In the genomic region with DNA sequence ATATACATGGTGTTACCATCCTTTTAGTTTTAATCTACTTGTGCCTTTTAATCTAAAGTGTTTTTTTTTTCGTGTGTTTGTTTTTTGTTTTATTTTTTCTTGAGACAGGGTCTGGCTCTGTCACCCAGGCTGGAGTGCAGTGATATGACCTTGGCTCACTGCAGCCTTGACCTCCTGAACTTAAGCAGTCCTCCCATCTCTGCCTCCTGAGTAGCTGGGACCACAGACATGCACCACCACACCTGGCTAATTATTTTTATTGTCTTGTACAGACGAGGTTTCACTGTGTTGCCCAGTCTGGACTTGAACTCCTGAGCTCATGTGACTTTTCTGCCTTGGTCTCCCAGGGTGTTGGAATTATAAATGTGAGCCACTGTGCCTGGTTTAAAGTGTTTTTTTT, we compare ENCODE assay signal across 16 cellular contexts. TPM values are rescaled to one million over a fixed set of nuclear protein-coding genes. Genes with fewer than 3 reads are reported as not detected.
DNase-seq lines count a peak whose midpoint lies in the region; ATAC-seq, FAIRE-seq and TF ChIP-seq lines count a peak whose summit lies in the region.
"Had no signal": no experiment of that assay in that cellular context is flagged by ENCODE, and none has a peak within 500 bp of the region (broad histone marks: within the 10 kb centered on the region; RNA-seq: fewer than 3 reads in every experiment).

No MANE protein-coding gene starts in this region.

- H3K9ac ChIP-seq in KMS-11 (no peak overlapping the region), smooth muscle cell (ENCODE audit: low read depth) (no peak overlapping the region)

- peaks cover 25% of the 10 kb centered on the region for H3K9me3 Mint-ChIP-seq in dendritic cell treated with granulocyte-macrophage colony-stimulating factor and Interleukin-4, amounts not matched to agents 40 ng/mL and 50 ng/mL, for 4 days
- H3K9me3 Mint-ChIP-seq in stimulated activated memory B cell treated with anti-CD40 and anti-IgM and Interleukin-4, amounts not matched to agents 10 μg/mL and 1 μg/mL and 100 μg/mL, for 72 hours = peaks cover 14% of the 10 kb centered on the region

- intact Hi-C loops in dendritic cell treated with granulocyte-macrophage colony-stimulating factor and Interleukin-4, amounts not matched to agents 40 ng/mL and 50 ng/mL, for 4 days (cut with micrococcal nuclease) = loop anchor here (5.0 kb wide), 1 partner anchor 33 kb away; no protein-coding TSS in a partner anchor
- intact Hi-C loops in ascending aorta (cut with DNase I) = no loop called here

- peaks cover 81% of the 10 kb centered on the region for H3K36me3 Mint-ChIP-seq in dendritic cell treated with granulocyte-macrophage colony-stimulating factor and Interleukin-4, amounts not matched to agents 40 ng/mL and 50 ng/mL, for 4 days (ENCODE audit: low read depth)
- H3K36me3 Mint-ChIP-seq in stimulated activated memory B cell treated with anti-CD40 and anti-IgM and Interleukin-4, amounts not matched to agents 10 μg/mL and 1 μg/mL and 100 μg/mL, for 72 hours = peaks cover 60% of the 10 kb centered on the region

- H3K27ac ChIP-seq in KMS-11 (peak overlapping the region; percentile 67), smooth muscle cell (ENCODE audit: low read depth) (no peak overlapping the region), ascending aorta (no peak overlapping the region), small intestine (ENCODE audit: low read depth in 1 of 2, low read length in 1 of 2) (no peak overlapping the region)
- H3K27ac ChIP-seq: C4-2B had no signal

- peaks cover 54% of the 10 kb centered on the region for H3K4me1 ChIP-seq in KMS-11 (ENCODE audit: low read depth, poor library complexity, severe bottlenecking)
- peaks cover 13% of the 10 kb centered on the region for H3K4me1 ChIP-seq in smooth muscle cell (ENCODE audit: low read depth)
- H3K4me1 ChIP-seq in ascending aorta = no peaks in the 10 kb centered on the region
- no peaks in the 10 kb centered on the region for H3K4me1 ChIP-seq in small intestine (ENCODE audit: control insufficient read depth in 2 of 2, insufficient read depth in 1 of 2, low read depth in 1 of 2, low read length in 1 of 2)

- no peaks in the 10 kb centered on the region for H3K27me3 Mint-ChIP-seq in dendritic cell treated with granulocyte-macrophage colony-stimulating factor and Interleukin-4, amounts not matched to agents 40 ng/mL and 50 ng/mL, for 4 days
- no peaks in the 10 kb centered on the region for H3K27me3 Mint-ChIP-seq in stimulated activated memory B cell treated with anti-CD40 and anti-IgM and Interleukin-4, amounts not matched to agents 10 μg/mL and 1 μg/mL and 100 μg/mL, for 72 hours
- H3K27me3 Mint-ChIP-seq: CD4-positive, alpha-beta T cell had no signal

- peaks cover 88% of the 10 kb centered on the region for H3K79me2 ChIP-seq in KMS-11 (ENCODE audit: insufficient read depth, low read depth)
- H3K79me2 ChIP-seq in smooth muscle cell (ENCODE audit: low read depth) = peaks cover 76% of the 10 kb centered on the region

- H3K36me3 ChIP-seq in KMS-11 (ENCODE audit: insufficient read depth) = no peaks in the 10 kb centered on the region
- H3K36me3 ChIP-seq in smooth muscle cell (ENCODE audit: low read depth) = no peaks in the 10 kb centered on the region
- no peaks in the 10 kb centered on the region for H3K36me3 ChIP-seq in ascending aorta
- H3K36me3 ChIP-seq in small intestine (ENCODE audit: control insufficient read depth in 2 of 2, insufficient read depth in 2 of 2, low read length in 2 of 2) = no peaks in the 10 kb centered on the region

- no peak for FAIRE-seq in small intestine (lab: Jason Lieb, UNC)
- FAIRE-seq: G401.6 had no signal

- no peak for DNase-seq in smooth muscle cell (lab: John Stamatoyannopoulos, UW; ENCODE audit: unreplicated experiment)
- DNase-seq in ascending aorta (ENCODE audit: low spot score in 2 of 2) = no peak
- DNase-seq in small intestine = no peak
- DNase-seq: Caco-2; CD4-positive, alpha-beta T cell; GOT3; H7; Karpas-422 had no signal

- H3K4me3 ChIP-seq in KMS-11 (IDR thresholded peaks at IDR 0.05; ENCODE audit: insufficient read depth, low read depth, low read length) = no peak overlapping the region
- H3K4me3 ChIP-seq in smooth muscle cell = no peak overlapping the region
- H3K4me3 ChIP-seq in ascending aorta = no peak overlapping the region
- no peak overlapping the region for H3K4me3 ChIP-seq in small intestine (ENCODE audit: low read depth in 1 of 2, low read length in 2 of 2)

- no peak overlapping the region for H2AFZ ChIP-seq in KMS-11 (ENCODE audit: low read depth)
- H2AFZ ChIP-seq in smooth muscle cell (ENCODE audit: low read depth) = no peak overlapping the region

- H3K27ac Mint-ChIP-seq in dendritic cell treated with granulocyte-macrophage colony-stimulating factor and Interleukin-4, amounts not matched to agents 40 ng/mL and 50 ng/mL, for 4 days = no peak overlapping the region
- H3K27ac Mint-ChIP-seq in stimulated activated memory B cell treated with anti-CD40 and anti-IgM and Interleukin-4, amounts not matched to agents 10 μg/mL and 1 μg/mL and 100 μg/mL, for 72 hours = peak overlapping the region; percentile 70
- H3K27ac Mint-ChIP-seq: CD4-positive, alpha-beta T cell had no signal

- no peak for TF ChIP-seq CTCF in KMS-11 (conservative IDR thresholded peaks at IDR 0.05; ENCODE audit: low read depth, low read length)
- no peak for TF ChIP-seq CTCF in smooth muscle cell (IDR thresholded peaks at IDR 0.05; ENCODE audit: borderline replicate concordance, insufficient read depth, poor library complexity, severe bottlenecking)
- no peak for TF ChIP-seq CTCF in ascending aorta (IDR thresholded peaks at IDR 0.05)

- H3K27me3 ChIP-seq in KMS-11 (ENCODE audit: insufficient read depth, low read depth) (no peaks in the 10 kb centered on the region), smooth muscle cell (ENCODE audit: low read depth) (no peaks in the 10 kb centered on the region), ascending aorta (no peaks in the 10 kb centered on the region), small intestine (ENCODE audit: control insufficient read depth in 2 of 2, insufficient read depth in 2 of 2, low read length in 2 of 2) (no peaks in the 10 kb centered on the region)

- H4K20me1 ChIP-seq in KMS-11 (ENCODE audit: insufficient read depth) (no peaks in the 10 kb centered on the region; the same call in 1 of the 2 replicates), smooth muscle cell (ENCODE audit: low read depth) (peaks cover 60% of the 10 kb centered on the region)

- H3K4me2 ChIP-seq in KMS-11 (peak overlapping the region; percentile 63), smooth muscle cell (no peak overlapping the region)

- H3K9me3 ChIP-seq in smooth muscle cell (replicated peaks; ENCODE audit: low read depth) = no peaks in the 10 kb centered on the region
- H3K9me3 ChIP-seq in ascending aorta = peaks cover 0 to 19% of the 10 kb centered on the region in 2 donors
- no peaks in the 10 kb centered on the region for H3K9me3 ChIP-seq in small intestine (ENCODE audit: control insufficient read depth, low read depth)
- H3K9me3 ChIP-seq: Caco-2 had no signal

- WGBS in smooth muscle cell (ENCODE audit: low lambda C conversion rate) = 68% methylated on average over 2 of the region's 2 CpGs
- 58 to 63% (median 59%) methylated on average over 2 of the region's 2 CpGs for WGBS in small intestine, 3 donors

- H3K4me1 Mint-ChIP-seq in dendritic cell treated with granulocyte-macrophage colony-stimulating factor and Interleukin-4, amounts not matched to agents 40 ng/mL and 50 ng/mL, for 4 days (ENCODE audit: low read depth) = peaks cover 58% of the 10 kb centered on the region
- H3K4me1 Mint-ChIP-seq in stimulated activated memory B cell treated with anti-CD40 and anti-IgM and Interleukin-4, amounts not matched to agents 10 μg/mL and 1 μg/mL and 100 μg/mL, for 72 hours = peaks cover 77% of the 10 kb centered on the region

- peak overlapping the region; percentile 9 for H3K4me3 Mint-ChIP-seq in dendritic cell treated with granulocyte-macrophage colony-stimulating factor and Interleukin-4, amounts not matched to agents 40 ng/mL and 50 ng/mL, for 4 days
- H3K4me3 Mint-ChIP-seq in stimulated activated memory B cell treated with anti-CD40 and anti-IgM and Interleukin-4, amounts not matched to agents 10 μg/mL and 1 μg/mL and 100 μg/mL, for 72 hours = no peak overlapping the region
- H3K4me3 Mint-ChIP-seq: CD4-positive, alpha-beta T cell had no signal

- ATAC-seq in GM18907 (IDR thresholded peaks at IDR 0.05; ENCODE audit: unreplicated experiment) = peak; percentile 48
- ATAC-seq in stimulated activated memory B cell treated with anti-CD40 and anti-IgM and Interleukin-4, amounts not matched to agents 10 μg/mL and 1 μg/mL and 100 μg/mL, for 72 hours = no peak
- no peak for ATAC-seq in HG03354 (IDR thresholded peaks at IDR 0.05; ENCODE audit: poor library complexity, severe bottlenecking, unreplicated experiment)
- ATAC-seq: HCT116 had no signal

- no peaks in the 10 kb centered on the region for H3F3A ChIP-seq in smooth muscle cell (ENCODE audit: low read depth)

RNA-seq across cellular contexts. Expression of a gene that starts 33.1 kb away (rescaled TPM):
- 29.4 and 32.0 TPM in 2 replicates for total RNA-seq in smooth muscle cell
- 3.9 and 11.9 TPM in 2 replicates for polyA plus RNA-seq in smooth muscle cell
- total RNA-seq in ascending aorta = 16.6 TPM
- 10 to 100 TPM in 1 of 3 donors, 1 to 10 TPM in 2; 9.7 to 11.9 (median 9.9) TPM for polyA plus RNA-seq in small intestine
